19 cellular contexts compared by ENCODE assay signal in genomic region chr6:46985943-46986342, GRCh38. TPM values are rescaled to one million over a fixed set of nuclear protein-coding genes. Genes with fewer than 3 reads are reported as not detected.
DNase-seq lines count a peak whose midpoint lies in the region; ATAC-seq, FAIRE-seq and TF ChIP-seq lines count a peak whose summit lies in the region.
"Had no signal": no experiment of that assay in that cellular context is flagged by ENCODE, and none has a peak within 500 bp of the region (broad histone marks: within the 10 kb centered on the region; RNA-seq: fewer than 3 reads in every experiment).

No MANE protein-coding gene starts in this region.

- H3K18ac ChIP-seq in mesendoderm (ENCODE audit: low read length), result no peak overlapping the region

- 22 to 23% methylated on average over 3 of the region's 3 CpGs for WGBS in GM23248 (ENCODE audit: low coverage in 1 of 2, low lambda C conversion rate in 2 of 2, missing lambda C conversion rate in 2 of 2), 2 experiments
- WGBS in mesendoderm (ENCODE audit: extremely low coverage, insufficient coverage, low lambda C conversion rate), result no CpG with 5 or more reads among the region's 3 CpGs

- H3K56ac ChIP-seq in mesendoderm (ENCODE audit: low read length), result no peak overlapping the region

- no peak overlapping the region for H4K8ac ChIP-seq in mesendoderm (ENCODE audit: low read depth, low read length)

- no peak overlapping the region for H4K5ac ChIP-seq in mesendoderm (ENCODE audit: low read length)

- ATAC-seq in HG03095 (IDR thresholded peaks at IDR 0.05; ENCODE audit: unreplicated experiment) (no peak), GM18502 (IDR thresholded peaks at IDR 0.05; ENCODE audit: poor library complexity, unreplicated experiment) (no peak)

- no peak overlapping the region for H3K23ac ChIP-seq in mesendoderm (ENCODE audit: low read length)

- no peak overlapping the region for H3K4ac ChIP-seq in mesendoderm (ENCODE audit: low read depth, low read length)

- no peaks in the 10 kb centered on the region for H3K9me2 ChIP-seq in GM23248 (ENCODE audit: insufficient read depth)

- H2AFZ ChIP-seq in GM23248, result no peak overlapping the region

- H2BK120ac ChIP-seq in mesendoderm (ENCODE audit: low read depth, low read length), result no peak overlapping the region

- H2AK5ac ChIP-seq in mesendoderm (ENCODE audit: low read length), result no peak overlapping the region

- in situ Hi-C loops in GM23248 (cut with MboI), result no loop called here

- H2BK5ac ChIP-seq in mesendoderm (ENCODE audit: low read length), result no peak overlapping the region

- H3K4me3 ChIP-seq in GM23248 (no peak overlapping the region), epithelial cell of esophagus (ENCODE audit: low read length) (no peak overlapping the region), mesendoderm (ENCODE audit: low read length) (no peak overlapping the region)
- H3K4me3 ChIP-seq: right atrium auricular region, SJCRH30 had no signal

- H3K79me1 ChIP-seq in mesendoderm (ENCODE audit: low read length), result no peaks in the 10 kb centered on the region

- no peaks in the 10 kb centered on the region for H3K27me3 ChIP-seq in GM23248 (replicated peaks; ENCODE audit: insufficient read depth)
- H3K27me3 ChIP-seq in mesendoderm (ENCODE audit: insufficient read depth, low read length, poor library complexity), result no peaks in the 10 kb centered on the region
- H3K27me3 ChIP-seq: right atrium auricular region, SJCRH30 had no signal

- peak; percentile 52 for FAIRE-seq in RCC 7860 (lab: Jason Lieb, UNC)

- H3K27ac ChIP-seq in GM23248 (no peak overlapping the region), mesendoderm (ENCODE audit: low read depth, low read length) (no peak overlapping the region)
- H3K27ac ChIP-seq: right atrium auricular region, SJCRH30, VCaP had no signal

- H4K20me1 ChIP-seq in GM23248 (ENCODE audit: insufficient read depth), result no peaks in the 10 kb centered on the region

- H3K4me1 ChIP-seq in GM23248 (ENCODE audit: insufficient read depth) (0 out of 2 replicates have a peak, but pooled peaks cover 7% of the 10 kb centered on the region), mesendoderm (ENCODE audit: control insufficient read depth, low read depth, low read length) (peaks cover 4% of the 10 kb centered on the region)

- no peak for TF ChIP-seq CTCF in epithelial cell of esophagus (IDR thresholded peaks at IDR 0.05; ENCODE audit: insufficient read depth, low read depth, low read length, missing control alignments)

- DNase-seq in GM23248 (peak; percentile 33), RCC 7860 (ENCODE audit: low spot score) (peak; percentile 21), epithelial cell of esophagus (ENCODE audit: low read depth) (peak; percentile 55), mesendoderm (peak; percentile 41), activated T-cell treated with anti-CD3 and anti-CD28 coated beads for 4 hours (no peak)
- DNase-seq: activated CD8-positive, alpha-beta memory T cell treated with anti-CD3 and anti-CD28 coated beads, Interleukin-2, amount 50 U/mL, for 48 hours; activated gamma-delta T cell treated with Interleukin-2 at 50 U/mL for 16 hours; amygdala; CD4-positive, alpha-beta T cell; DMS153; foreskin melanocyte; NCI-H526; nucleus accumbens; SJCRH30 had no signal

- no peaks in the 10 kb centered on the region for H3K9me3 ChIP-seq in GM23248 (ENCODE audit: low read depth)
- H3K9me3 ChIP-seq: right atrium auricular region, SJCRH30 had no signal

- no peaks in the 10 kb centered on the region for H3K36me3 ChIP-seq in GM23248 (ENCODE audit: low read depth)
- no peaks in the 10 kb centered on the region for H3K36me3 ChIP-seq in mesendoderm (ENCODE audit: control insufficient read depth, insufficient read depth, low read length)
- H3K36me3 ChIP-seq: right atrium auricular region, SJCRH30 had no signal

- H3F3A ChIP-seq in GM23248 (ENCODE audit: insufficient read depth), result no peaks in the 10 kb centered on the region

- H3K79me2 ChIP-seq in GM23248 (ENCODE audit: insufficient read depth), result no peaks in the 10 kb centered on the region
- H3K79me2 ChIP-seq in mesendoderm (ENCODE audit: control insufficient read depth, insufficient read depth, low read length), result no peaks in the 10 kb centered on the region

- no peak overlapping the region for H2BK15ac ChIP-seq in mesendoderm (replicated peaks; ENCODE audit: low read depth)

- H3K4me2 ChIP-seq in GM23248 (ENCODE audit: unreplicated experiment), result no peak overlapping the region
- H3K4me2 ChIP-seq in mesendoderm (ENCODE audit: low read length), result no peak overlapping the region

- H3K9ac ChIP-seq in GM23248, result no peak overlapping the region
- H3K9ac ChIP-seq in mesendoderm (ENCODE audit: low read length), result no peak overlapping the region

RNA-seq across cellular contexts. Expression of gene ADGRF1, which starts 56.2 kb away (rescaled TPM):
- total RNA-seq in GM23248 (2014; rRNA removed; shearing (Covaris generic)), result not detected in 2 replicates
- not detected in 2 replicates for polyA plus RNA-seq in GM23248 (2016; fragmentation: Nextera tagmentation; extraction: Ambion mirVana)
- polyA plus RNA-seq in mesendoderm (2013, experiment 1 of 2), result not detected
- polyA plus RNA-seq in mesendoderm (2013, experiment 2 of 2), result not detected
- total RNA-seq: CD4-positive, alpha-beta T cell; right atrium auricular region; SJCRH30; temporal lobe had no signal
